Comparison of ENCODE assay signal across 23 cellular contexts in genomic region chr13:72146816-72147215, GRCh38.
"Had no signal": no experiment of that assay in that cellular context is flagged by ENCODE, and none has a peak within 500 bp of the region (broad histone marks: within the 10 kb centered on the region; RNA-seq: fewer than 3 reads in every experiment).

No MANE protein-coding gene starts in this region.

- H3K36me3 ChIP-seq: left ventricle myocardium inferior, pancreas, prostate gland, suprapubic skin, thoracic aorta, tibial artery, uterus had no signal

- H3K27ac ChIP-seq: left ventricle myocardium inferior, pancreas, prostate gland, skin epidermis, suprapubic skin, thoracic aorta, tibial artery, uterus had no signal

- H3K9me3 ChIP-seq: left ventricle myocardium inferior, mucosa of descending colon, pancreas, prostate gland, suprapubic skin, thoracic aorta, tibial artery, uterus had no signal

- DNase-seq: hypothalamus; immature natural killer cell; left ventricle myocardium inferior; midbrain; mucosa of descending colon; naive thymus-derived CD4-positive, alpha-beta T cell; nucleus accumbens; pancreas; posterior cingulate gyrus; retina; right cardiac atrium; stimulated activated CD4-positive, alpha-beta T cell treated with anti-CD3 and anti-CD28 coated beads, Interleukin-12 subunit alpha, Interleukin-12 subunit beta, amount 100 ng/mL, for 4 hours; stimulated activated CD4-positive, alpha-beta T cell treated with anti-CD3 and anti-CD28 coated beads, Interleukin-15, amount 100 ng/mL, for 24 hours; stimulated activated CD4-positive, alpha-beta T cell treated with anti-CD3 and anti-CD28 coated beads, Interleukin-2, amount 100 ng/mL, for 24 hours; stimulated activated CD4-positive, alpha-beta T cell treated with anti-CD3 and anti-CD28 coated beads, Interleukin-4, amount 100 ng/mL, for 24 hours; stimulated activated naive CD4-positive, alpha-beta T cell; tibial artery; uterus had no signal

- H3K4me3 ChIP-seq: left ventricle myocardium inferior, lung, mucosa of descending colon, pancreas, prostate gland, skin epidermis, suprapubic skin, thoracic aorta, tibial artery, uterus had no signal

- H3K4me1 ChIP-seq: prostate gland, tibial artery, uterus had no signal

- H3K27me3 ChIP-seq: pancreas, suprapubic skin, tibial artery, uterus had no signal
